14 cellular contexts compared by ENCODE assay signal in the genomic region with DNA sequence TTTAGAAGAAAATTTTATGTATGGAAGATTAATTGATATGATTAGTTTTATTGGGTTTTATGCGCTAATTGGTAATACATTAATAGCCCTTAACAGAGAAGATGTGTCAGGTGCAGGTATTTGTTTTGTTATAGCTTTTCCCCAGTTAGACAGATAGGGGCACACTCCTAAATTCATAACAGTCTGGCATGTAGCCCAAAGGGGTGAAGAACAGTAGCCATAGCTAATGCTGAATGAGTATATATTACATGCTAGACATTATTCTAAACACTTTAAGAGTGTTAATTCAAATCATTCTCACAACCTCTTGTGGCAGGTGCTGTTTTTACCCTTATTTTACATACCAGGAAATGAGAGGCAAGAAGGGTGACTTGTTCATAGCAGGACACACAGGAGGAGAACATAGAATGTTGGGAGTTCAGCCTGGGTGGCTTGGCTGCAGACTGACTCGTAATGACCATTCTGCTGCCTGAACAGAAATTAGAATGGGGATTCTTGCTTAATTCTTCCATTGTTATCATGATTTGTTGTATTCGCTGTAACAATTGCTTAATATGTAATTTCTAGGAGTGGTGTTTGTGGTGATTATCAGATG. TPM values are rescaled to one million over a fixed set of nuclear protein-coding genes. Genes with fewer than 3 reads are reported as not detected.
DNase-seq lines count a peak whose midpoint lies in the region; ATAC-seq, FAIRE-seq and TF ChIP-seq lines count a peak whose summit lies in the region.
"Had no signal": no experiment of that assay in that cellular context is flagged by ENCODE, and none has a peak within 500 bp of the region (broad histone marks: within the 10 kb centered on the region; RNA-seq: fewer than 3 reads in every experiment).

No MANE protein-coding gene starts in this region.

- H3K36me3 ChIP-seq in right lobe of liver: peaks cover 0 to under 1% (median under 1%) of the 10 kb centered on the region in 4 donors
- peaks cover 1 to 13% of the 10 kb centered on the region in 2 experiments; a peak in 3 of 5 replicates for H3K36me3 ChIP-seq in HepG2 (replicated peaks in 1 of 2; ENCODE audit: control insufficient read depth in 1 of 2, insufficient read depth in 2 of 2, low read length in 2 of 2)
- H3K36me3 ChIP-seq in stomach: peaks cover 9 to 36% (median 32%) of the 10 kb centered on the region in 4 donors
- H3K36me3 ChIP-seq in CD4-positive, alpha-beta memory T cell (ENCODE audit: insufficient read depth, low read length): no peaks in the 10 kb centered on the region
- no peaks in the 10 kb centered on the region for H3K36me3 ChIP-seq in colonic mucosa

- no peak for FAIRE-seq in HepG2 (lab: Jason Lieb, UNC)
- FAIRE-seq: A204.1, keratinocyte had no signal

- no peak for DNase-seq in right lobe of liver
- DNase-seq in HepG2 (ENCODE audit: low spot score): no peak
- DNase-seq in NCI-H69 (lab: John Stamatoyannopoulos, UW): peak; percentile 34
- DNase-seq in stomach: no peak
- no peak for DNase-seq in CD4-positive, alpha-beta memory T cell
- DNase-seq in colonic mucosa: no peak
- DNase-seq: activated CD4-positive, alpha-beta T cell treated with anti-CD3 and anti-CD28 coated beads for 36 hours; DND-41; stimulated activated naive CD4-positive, alpha-beta T cell treated with Interleukin-2 at 50 U/mL for 16 hours had no signal

- POLR2A ChIA-PET in HepG2 (lab: Yijun Ruan, JAX): no interaction called here
- POLR2A ChIA-PET in CD4-positive, alpha-beta memory T cell (lab: Charles Lee; ENCODE audit: partially characterized antibody): no interaction called here

- H3K79me2 ChIP-seq in HepG2 (ENCODE audit: insufficient read depth, low read length): peaks cover 4% of the 10 kb centered on the region

- ATAC-seq in right lobe of liver (peak in 3 of 4 donors; percentile 27 to 42 (median 29)), HepG2 (no peak), HG02642 (IDR thresholded peaks at IDR 0.05; ENCODE audit: poor library complexity, unreplicated experiment) (peak; percentile 80), HG03571 (IDR thresholded peaks at IDR 0.05; ENCODE audit: unreplicated experiment) (no peak)
- ATAC-seq: activated CD4-positive, alpha-beta T cell treated with anti-CD3 and anti-CD28 coated beads for 36 hours had no signal

- no peak for TF ChIP-seq RAD21 in HepG2 (CRISPR knock-in tag; IDR thresholded peaks at IDR 0.05)

- H3K9ac ChIP-seq in HepG2 (ENCODE audit: insufficient read depth, low read depth, low read length): no peak overlapping the region
- H3K9ac ChIP-seq in colonic mucosa (ENCODE audit: low read depth in 2 of 2, low read length in 2 of 2): no peak overlapping the region

- no peak overlapping the region for H3K27ac Mint-ChIP-seq in CD4-positive, alpha-beta memory T cell
- H3K27ac Mint-ChIP-seq: activated CD4-positive, alpha-beta T cell treated with anti-CD3 and anti-CD28 coated beads for 36 hours had no signal

- H3K4me3 ChIP-seq in right lobe of liver (no peak overlapping the region), HepG2 (replicated peaks in 1 of 3; ENCODE audit: insufficient read depth in 1 of 3, low read depth in 2 of 3, low read length in 3 of 3) (no peak overlapping the region), stomach (no peak overlapping the region), colonic mucosa (no peak overlapping the region)
- no peak overlapping the region for H3K4me3 ChIP-seq in CD4-positive, alpha-beta memory T cell (ENCODE audit: low read length in 2 of 2)
- H3K4me3 ChIP-seq: cardiac muscle cell had no signal

- TF ChIP-seq CTCF in right lobe of liver (IDR thresholded peaks at IDR 0.05) (no peak), HepG2 (CRISPR knock-in tag; IDR thresholded peaks at IDR 0.05) (no peak), stomach (IDR thresholded peaks at IDR 0.05) (no peak), colonic mucosa (IDR thresholded peaks at IDR 0.05) (no peak)

- no peaks in the 10 kb centered on the region for H3K27me3 Mint-ChIP-seq in CD4-positive, alpha-beta memory T cell
- H3K27me3 Mint-ChIP-seq: activated CD4-positive, alpha-beta T cell treated with anti-CD3 and anti-CD28 coated beads for 36 hours had no signal

- no peaks in the 10 kb centered on the region for H3K9me3 ChIP-seq in right lobe of liver
- H3K9me3 ChIP-seq in HepG2 (ENCODE audit: low read length): no peaks in the 10 kb centered on the region
- no peaks in the 10 kb centered on the region for H3K9me3 ChIP-seq in stomach
- no peaks in the 10 kb centered on the region for H3K9me3 ChIP-seq in CD4-positive, alpha-beta memory T cell (ENCODE audit: control insufficient read depth in 1 of 2, low read length in 2 of 2)
- no peaks in the 10 kb centered on the region for H3K9me3 ChIP-seq in colonic mucosa

- WGBS in right lobe of liver (ENCODE audit: insufficient coverage, low coverage, low lambda C conversion rate, missing lambda C conversion rate): 52% methylated on average over 3 of the region's 3 CpGs
- 93% methylated on average over 3 of the region's 3 CpGs for WGBS in HepG2 (ENCODE audit: low lambda C conversion rate)
- 40 to 61% (median 47%) methylated on average over 3 of the region's 3 CpGs for WGBS in stomach, 5 donors

- no peak overlapping the region for H3K4me3 Mint-ChIP-seq in CD4-positive, alpha-beta memory T cell
- H3K4me3 Mint-ChIP-seq: activated CD4-positive, alpha-beta T cell treated with anti-CD3 and anti-CD28 coated beads for 36 hours had no signal

- H4K20me1 ChIP-seq in HepG2 (ENCODE audit: insufficient read depth, low read length): no peaks in the 10 kb centered on the region

- no TSS peak for BruUV-seq in HepG2 (replicated peaks; lab: Mats Ljungman, UMichigan)

- no peaks in the 10 kb centered on the region for H3K27me3 ChIP-seq in right lobe of liver
- no peaks in the 10 kb centered on the region for H3K27me3 ChIP-seq in HepG2 (ENCODE audit: control insufficient read depth in 1 of 2, insufficient read depth in 2 of 2, low read length in 2 of 2)
- no peaks in the 10 kb centered on the region for H3K27me3 ChIP-seq in stomach
- H3K27me3 ChIP-seq in CD4-positive, alpha-beta memory T cell (ENCODE audit: insufficient read depth, low read length): no peaks in the 10 kb centered on the region
- H3K27me3 ChIP-seq in colonic mucosa: no peaks in the 10 kb centered on the region
- H3K27me3 ChIP-seq: cardiac muscle cell had no signal

- no peaks in the 10 kb centered on the region for H3K9me3 Mint-ChIP-seq in CD4-positive, alpha-beta memory T cell

- no peak for TF ChIP-seq POLR2A in right lobe of liver (IDR thresholded peaks at IDR 0.05)
- TF ChIP-seq POLR2A in HepG2 (IDR thresholded peaks at IDR 0.05; ENCODE audit: insufficient read depth in 1 of 2, low read depth in 2 of 2, low read length in 2 of 2): no peak
- no peak for TF ChIP-seq POLR2A in stomach (IDR thresholded peaks at IDR 0.05)

- peaks cover 11 to 12% of the 10 kb centered on the region in 2 donors for H3K36me3 Mint-ChIP-seq in CD4-positive, alpha-beta memory T cell

- CTCF ChIA-PET in HepG2 (lab: Yijun Ruan, JAX; ENCODE audit: low intra/inter-chr PET ratio, low total read pairs): no interaction called here
- CTCF ChIA-PET in CD4-positive, alpha-beta memory T cell (lab: Charles Lee; ENCODE audit: partially characterized antibody): no interaction called here

- peaks cover 0 to 8% (median 2%) of the 10 kb centered on the region in 4 donors for H3K4me1 Mint-ChIP-seq in CD4-positive, alpha-beta memory T cell
- H3K4me1 Mint-ChIP-seq: activated CD4-positive, alpha-beta T cell treated with anti-CD3 and anti-CD28 coated beads for 36 hours had no signal

- TF ChIP-seq EP300 in HepG2 (IDR thresholded peaks at IDR 0.05; ENCODE audit: low read depth in 2 of 2, low read length in 2 of 2): no peak
- no peak for TF ChIP-seq EP300 in HepG2 (CRISPR knock-in tag; IDR thresholded peaks at IDR 0.05; ENCODE audit: borderline replicate concordance)
- TF ChIP-seq EP300 in stomach (IDR thresholded peaks at IDR 0.05): no peak

- H3K4me1 ChIP-seq in right lobe of liver: peaks cover 0 to 64% (median 14%) of the 10 kb centered on the region in 4 donors
- H3K4me1 ChIP-seq in HepG2 (ENCODE audit: insufficient read depth, low read length): peaks cover 28% of the 10 kb centered on the region
- H3K4me1 ChIP-seq in stomach: peaks cover 4 to 39% (median 10%) of the 10 kb centered on the region in 4 donors
- H3K4me1 ChIP-seq in CD4-positive, alpha-beta memory T cell (ENCODE audit: insufficient read depth, low read length): no peaks in the 10 kb centered on the region
- H3K4me1 ChIP-seq in colonic mucosa: peaks cover 4% of the 10 kb centered on the region

- H3K27ac ChIP-seq in right lobe of liver (peak overlapping the region in 1 of 3 donors; percentile 20), HepG2 (ENCODE audit: extremely low read length, insufficient read depth, low read length) (no peak overlapping the region), stomach (peak overlapping the region in 4 of 5 donors; percentile 26 to 66 (median 50)), colonic mucosa (no peak overlapping the region)
- no peak overlapping the region for H3K27ac ChIP-seq in CD4-positive, alpha-beta memory T cell (ENCODE audit: low read depth, low read length)
- H3K27ac ChIP-seq: cardiac muscle cell had no signal

- no peak overlapping the region for H2AFZ ChIP-seq in HepG2 (ENCODE audit: low read length)

- no peak overlapping the region for H3K4me2 ChIP-seq in HepG2 (ENCODE audit: low read depth, low read length)

- in situ Hi-C loops in HepG2 (cut with HindIII; ENCODE audit: extremely low pct_ligation_motif_present, low pct_unique_long_range_greater_than_20kb): no loop called here

- intact Hi-C loops in right lobe of liver (cut with DNase I): no loop called here
- intact Hi-C loops in HepG2 (cut with micrococcal nuclease; ENCODE audit: unreplicated experiment): no loop called here
- intact Hi-C loops in stomach (cut with DNase I; ENCODE audit: low total_unique reads): no loop called here
- intact Hi-C loops in CD4-positive, alpha-beta memory T cell (cut with micrococcal nuclease): no loop called here
- intact Hi-C loops in colonic mucosa (cut with DNase I): no loop called here

RNA-seq across cellular contexts. Expression of a gene that starts 20.1 kb away (rescaled TPM):
- total RNA-seq in right lobe of liver: 100 to 1,000 TPM in 1 of 6 experiments, 10 to 100 TPM in 5; 58.2 to 161 (median 85.2) TPM
- 32.2 and 34.6 TPM in 2 replicates for total RNA-seq in HepG2 (2016; rRNA removed; fragmentation: Illumina TruSeq; extraction: Trizol)
- total RNA-seq in HepG2 (2016; cell fraction: cytosol; rRNA removed; fragmentation: Illumina TruSeq; extraction: Trizol; ENCODE audit: low read depth): 45.1 and 57.1 TPM in 2 replicates
- total RNA-seq in HepG2 (2016; cell fraction: insoluble cytoplasmic fraction; rRNA removed; fragmentation: Illumina TruSeq; extraction: Trizol): 33.1 and 33.7 TPM in 2 replicates
- 19.0 and 22.9 TPM in 2 replicates for total RNA-seq in HepG2 (2016; cell fraction: membrane; rRNA removed; fragmentation: Illumina TruSeq; extraction: Trizol)
- total RNA-seq in HepG2 (2016; cell fraction: nucleus; rRNA removed; fragmentation: Illumina TruSeq; extraction: Trizol): 45.7 and 47.2 TPM in 2 replicates
- polyA plus RNA-seq in HepG2 (2011; rRNA removed): 13.1 and 15.0 TPM in 2 replicates
- polyA plus RNA-seq in HepG2 (2011; cell fraction: cytosol; rRNA removed): 7.8 and 12.0 TPM in 2 replicates
- polyA plus RNA-seq in HepG2 (2011; cell fraction: nucleus; rRNA removed): 12.3 and 15.8 TPM in 2 replicates
- polyA plus RNA-seq in HepG2 (2012): 24.1 and 37.2 TPM in 2 replicates
- 4.5 and 5.4 TPM in 2 replicates for polyA plus RNA-seq in HepG2 (2016; cell fraction: cytosol; fragmentation: Illumina TruSeq; extraction: Trizol; ENCODE audit: low read depth)
- polyA plus RNA-seq in HepG2 (2016; cell fraction: insoluble cytoplasmic fraction; fragmentation: Illumina TruSeq; extraction: Trizol; ENCODE audit: low read depth): 36.3 and 36.8 TPM in 2 replicates
- 6.1 and 8.5 TPM in 2 replicates for polyA plus RNA-seq in HepG2 (2016; cell fraction: membrane; fragmentation: Illumina TruSeq; extraction: Trizol; ENCODE audit: low read depth)
- 32.6 and 38.7 TPM in 2 replicates for polyA plus RNA-seq in HepG2 (2016; cell fraction: nucleus; fragmentation: Illumina TruSeq; extraction: Trizol; ENCODE audit: insufficient read depth, low read depth)
- polyA minus RNA-seq in HepG2 (2011; rRNA and poly(A)+ RNA removed; ENCODE audit: low replicate concordance): 5.1 and 12.0 TPM in 2 replicates
- 10.9 and 14.1 TPM in 2 replicates for polyA minus RNA-seq in HepG2 (2011; cell fraction: cytosol; rRNA and poly(A)+ RNA removed)
- 65.3 and 67.1 TPM in 2 replicates for polyA minus RNA-seq in HepG2 (2011; cell fraction: nucleus; rRNA and poly(A)+ RNA removed)
- 100 to 1,000 TPM in 3 of 5 donors, 10 to 100 TPM in 2; 76.4 to 140 (median 114) TPM for total RNA-seq in stomach
- polyA plus RNA-seq in stomach: 10 to 100 TPM; 31.4 to 42.6 (median 33.1) TPM
- 1 to 10 TPM; 8.7 to 9.7 TPM for total RNA-seq in CD4-positive, alpha-beta memory T cell
- 1 to 10 TPM; 4.4 to 6.2 TPM for polyA plus RNA-seq in CD4-positive, alpha-beta memory T cell
- total RNA-seq in colonic mucosa: 100 to 1,000 TPM in 1 of 2 donors, 10 to 100 TPM in 1; 65.5 to 109 TPM

Comparison
In these comparisons a context has a peak if more than half of its experiments do, and no peak if none do; other contexts are left out.
1. ATAC-seq: peak in right lobe of liver (3 of 4) and HG02642 (single experiment); none in HepG2 (single experiment) and HG03571 (single experiment).
2. H3K27ac ChIP-seq: peak in stomach (4 of 5); none in HepG2 (single experiment), CD4-positive, alpha-beta memory T cell (single experiment) and colonic mucosa (single experiment).